28 cellular contexts compared by ENCODE assay signal in the genomic region with DNA sequence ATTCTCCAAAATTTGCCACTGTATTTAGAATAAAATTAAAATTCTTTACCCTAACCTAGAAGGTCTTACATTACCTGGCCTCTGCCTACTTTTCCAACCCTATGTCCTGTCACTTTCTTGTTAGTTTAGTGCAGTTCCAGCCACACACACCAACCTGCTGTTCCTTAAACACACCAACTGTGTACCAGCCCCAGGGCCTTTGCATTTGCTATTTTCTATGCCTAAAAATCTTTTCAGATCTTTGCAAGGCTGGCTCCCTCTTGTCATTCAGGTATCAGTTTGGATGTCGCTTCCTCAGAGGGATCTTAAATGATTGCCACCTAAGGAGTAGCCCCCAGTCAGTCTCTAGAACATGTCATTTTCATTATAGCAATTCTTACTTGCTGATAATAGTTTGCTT.
"Had no signal": no experiment of that assay in that cellular context is flagged by ENCODE, and none has a peak within 500 bp of the region (broad histone marks: within the 10 kb centered on the region; RNA-seq: fewer than 3 reads in every experiment).

No MANE protein-coding gene starts in this region.

- H3K9me3 ChIP-seq: colonic mucosa, esophagus muscularis mucosa, esophagus squamous epithelium, gastrocnemius medialis, gastroesophageal sphincter, heart left ventricle, heart right ventricle had no signal

- DNase-seq: colonic mucosa; cortex of kidney; dermis blood vessel endothelial cell; dorsolateral prefrontal cortex; effector CD4-positive, alpha-beta T cell; effector CD8-positive, alpha-beta T cell; effector memory CD4-positive, alpha-beta T cell; effector memory CD8-positive, alpha-beta T cell; endodermal cell; erythroblast; esophagus squamous epithelium; foreskin fibroblast; foreskin keratinocyte; foreskin melanocyte; gastrocnemius medialis; glutamatergic neuron; head of caudate nucleus; heart left ventricle; heart right ventricle had no signal

- FAIRE-seq: endometrium, endothelial cell of umbilical vein, frontal cortex had no signal

- H3K4me3 ChIP-seq: colonic mucosa, coronary artery, dorsolateral prefrontal cortex, esophagus muscularis mucosa, esophagus squamous epithelium, gastrocnemius medialis, gastroesophageal sphincter, heart left ventricle, heart right ventricle, hepatocyte had no signal

- H3K36me3 ChIP-seq: colonic mucosa, esophagus muscularis mucosa, esophagus squamous epithelium, gastrocnemius medialis, gastroesophageal sphincter, heart left ventricle, heart right ventricle had no signal

- ATAC-seq: effector memory CD8-positive, alpha-beta T cell; esophagus mucosa; foreskin keratinocyte; gastrocnemius medialis; gastroesophageal sphincter; heart left ventricle; heart right ventricle had no signal

- H3K4me2 ChIP-seq: hepatocyte had no signal

- H3K4me1 ChIP-seq: colonic mucosa, esophagus muscularis mucosa, esophagus squamous epithelium, foreskin keratinocyte, gastroesophageal sphincter, heart left ventricle had no signal

- H3K27ac ChIP-seq: colonic mucosa, coronary artery, dorsolateral prefrontal cortex, epithelial cell of prostate, esophagus muscularis mucosa, esophagus squamous epithelium, foreskin keratinocyte, gastrocnemius medialis, gastroesophageal sphincter, heart left ventricle, heart right ventricle, hepatocyte had no signal
